9 cellular contexts compared by ENCODE assay signal in the genomic region with DNA sequence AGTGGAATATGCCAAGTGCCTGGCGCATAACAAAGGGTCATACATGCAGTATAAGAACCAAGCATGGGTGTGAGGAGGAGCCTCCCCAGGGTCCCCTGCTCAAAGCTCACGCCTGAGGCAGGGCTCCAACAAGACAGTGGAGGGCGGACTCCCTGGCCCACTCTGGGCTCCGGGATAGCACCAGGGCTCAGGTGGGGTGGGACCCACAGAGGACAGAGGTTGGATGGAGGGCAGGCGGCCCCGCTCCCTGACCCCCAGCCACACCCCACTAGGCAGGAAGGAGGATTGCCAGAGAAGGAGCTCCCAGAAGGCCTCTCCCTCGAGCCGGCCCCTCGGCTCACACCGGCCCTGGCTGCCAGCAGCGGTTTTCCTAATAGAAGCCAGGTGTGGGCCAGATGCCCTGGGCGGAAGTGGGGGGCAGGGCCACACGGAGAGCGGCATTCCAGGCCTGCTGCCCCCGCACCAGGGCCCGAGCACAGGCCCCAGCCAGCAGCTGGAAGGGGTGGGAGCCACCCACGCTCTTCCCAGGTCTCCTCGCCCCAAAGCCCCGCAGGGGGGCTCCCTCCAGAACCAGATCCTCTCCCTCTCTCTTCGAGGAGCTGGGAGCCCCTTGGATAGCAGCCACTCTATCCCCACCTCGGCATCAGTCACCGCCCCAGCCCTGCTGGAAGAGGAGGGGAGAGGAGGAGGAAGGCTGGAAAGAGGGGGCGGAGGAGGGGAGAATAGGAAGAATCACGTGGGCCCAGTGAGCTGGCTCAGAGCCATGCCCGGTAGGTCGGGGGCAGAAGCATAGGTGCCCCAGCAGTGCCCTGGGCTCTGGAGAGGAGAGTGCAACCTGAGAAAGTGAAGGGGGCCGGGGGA. TPM values are rescaled to one million over a fixed set of nuclear protein-coding genes. Genes with fewer than 3 reads are reported as not detected.
A peak's percentile ranks its signal among the peaks of the same experiment; 100 is the strongest.
DNase-seq lines count a peak whose midpoint lies in the region; ATAC-seq, FAIRE-seq and TF ChIP-seq lines count a peak whose summit lies in the region.
"Had no signal": no experiment of that assay in that cellular context is flagged by ENCODE, and none has a peak within 500 bp of the region (broad histone marks: within the 10 kb centered on the region; RNA-seq: fewer than 3 reads in every experiment).

No MANE protein-coding gene starts in this region.

- H3K4me3 ChIP-seq in HUES6 (ENCODE audit: low read depth, low read length) (peak overlapping the region; percentile 16; the same call in 1 of the 2 replicates), K562 (no peak overlapping the region), iPS-18a (ENCODE audit: low read length) (peak overlapping the region; percentile 13), testis (no peak overlapping the region)

- H3K9me3 Mint-ChIP-seq in activated CD4-positive, alpha-beta T cell treated with anti-CD3 and anti-CD28 coated beads, Interleukin-2, amount 10 ng/mL, durations not matched to agents 7 days and 5 days, result no peaks in the 10 kb centered on the region

- H3K36me3 Mint-ChIP-seq in activated CD4-positive, alpha-beta T cell treated with anti-CD3 and anti-CD28 coated beads, Interleukin-2, amount 10 ng/mL, durations not matched to agents 7 days and 5 days (ENCODE audit: low read depth), result peaks cover 20% of the 10 kb centered on the region

- no peak overlapping the region for H3K4me2 ChIP-seq in K562 (ENCODE audit: insufficient read depth, low read length)

- H3K9me3 ChIP-seq in HUES6 (ENCODE audit: control insufficient read depth, insufficient read depth, low read depth, low read length) (no peaks in the 10 kb centered on the region), K562 (replicated peaks; ENCODE audit: control insufficient read depth, insufficient read depth, low read depth, low read length) (no peaks in the 10 kb centered on the region), iPS-18a (ENCODE audit: control insufficient read depth, low read depth, low read length) (no peaks in the 10 kb centered on the region), testis (no peaks in the 10 kb centered on the region)

- H3K27ac ChIP-seq in HUES6 (ENCODE audit: low read depth, low read length), result peak overlapping the region; percentile 93
- no peak overlapping the region for H3K27ac ChIP-seq in K562 (ENCODE audit: extremely low read depth, low read depth, low read length)
- peak overlapping the region; percentile 84 for H3K27ac ChIP-seq in iPS-18a (ENCODE audit: low read length)
- peak overlapping the region; percentile 66 for H3K27ac ChIP-seq in testis

- POLR2A ChIA-PET in K562 (lab: Yijun Ruan, JAX), result interaction anchor here (0.8 to 1.2 kb wide), 2 partner anchors 10 to 21 kb away, joined by 5 read pairs; no protein-coding TSS in a partner anchor
- POLR2A ChIA-PET in activated CD4-positive, alpha-beta T cell treated with anti-CD3 and anti-CD28 coated beads, Interleukin-2, amount 10 ng/mL, durations not matched to agents 7 days and 5 days (lab: Charles Lee), result no interaction called here

- no peak overlapping the region for H3K27ac Mint-ChIP-seq in activated CD4-positive, alpha-beta T cell treated with anti-CD3 and anti-CD28 coated beads, Interleukin-2, amount 10 ng/mL, durations not matched to agents 7 days and 5 days

- peaks cover 3% of the 10 kb centered on the region for H3K9me1 ChIP-seq in K562 (ENCODE audit: control insufficient read depth, insufficient read depth, low read length)

- H3K9ac ChIP-seq in HUES6 (ENCODE audit: low read length), result peak overlapping the region; percentile 38
- peak overlapping the region in 1 of 2 experiments; percentile 52; a peak in 2 of 4 replicates for H3K9ac ChIP-seq in K562 (ENCODE audit: insufficient read depth in 1 of 2, low read depth in 2 of 2, low read length in 2 of 2)
- H3K9ac ChIP-seq in iPS-18a (ENCODE audit: low read length), result peak overlapping the region; percentile 77

- TF ChIP-seq POLR2A in K562 (conservative IDR thresholded peaks at IDR 0.05) (no peak), testis (IDR thresholded peaks at IDR 0.05) (no peak)

- peaks cover 58% of the 10 kb centered on the region for H3K4me1 ChIP-seq in HUES6 (ENCODE audit: control insufficient read depth, insufficient read depth, low read length)
- peaks cover 0 to 30% of the 10 kb centered on the region in 2 experiments; a peak in 2 of 5 replicates for H3K4me1 ChIP-seq in K562 (replicated peaks in 1 of 2; ENCODE audit: control insufficient read depth in 2 of 2, insufficient read depth in 2 of 2, low read length in 2 of 2)
- peaks cover 51% of the 10 kb centered on the region for H3K4me1 ChIP-seq in iPS-18a (ENCODE audit: control insufficient read depth, low read depth, low read length)
- H3K4me1 ChIP-seq in testis, result peaks cover 30% of the 10 kb centered on the region

- in situ Hi-C loops in K562 (cut with MboI), result no loop called here

- no peak for TF ChIP-seq RAD21 in K562 (CRISPR knock-in tag; conservative IDR thresholded peaks at IDR 0.05 in 1 of 2, IDR thresholded peaks at IDR 0.05 in 1 of 2)

- DNase-seq in K562 (ENCODE audit: extremely low read depth in 1 of 4, low spot score in 3 of 4), result no peak
- no peak for DNase-seq in testis
- no peak for DNase-seq in NCI-H1694 treated with DMSO at 0.1 percent for 48 hours (lab: John Stamatoyannopoulos, UW)
- DNase-seq in activated CD4-positive, alpha-beta T cell treated with anti-CD3 and anti-CD28 coated beads, Interleukin-2, amount 10 ng/mL, durations not matched to agents 7 days and 5 days, result no peak
- DNase-seq: midbrain had no signal

- no peaks in the 10 kb centered on the region for H3K27me3 Mint-ChIP-seq in activated CD4-positive, alpha-beta T cell treated with anti-CD3 and anti-CD28 coated beads, Interleukin-2, amount 10 ng/mL, durations not matched to agents 7 days and 5 days

- no TSS peak for BruUV-seq in K562 (replicated peaks; lab: Mats Ljungman, UMichigan)

- H3K79me2 ChIP-seq in K562 (ENCODE audit: control insufficient read depth, insufficient read depth, low read length), result no peaks in the 10 kb centered on the region

- TF ChIP-seq CTCF in K562 (IDR thresholded peaks at IDR 0.05 in 2 of 3, conservative IDR thresholded peaks at IDR 0.05 in 1 of 3; ENCODE audit: insufficient read depth in 2 of 3, low read depth in 1 of 3, low read length in 3 of 3) (no peak), testis (IDR thresholded peaks at IDR 0.05) (no peak)

- WGBS in K562 (ENCODE audit: insufficient coverage, low coverage, missing lambda C conversion rate), result 85% methylated on average over 15 of the region's 27 CpGs
- WGBS in testis, 2 donors, result 40 to 49% methylated on average over 21 to 27 of the region's 27 CpGs

- no peaks in the 10 kb centered on the region for H4K20me1 ChIP-seq in K562 (replicated peaks; ENCODE audit: control insufficient read depth, insufficient read depth, low read length)

- TF ChIP-seq EP300 in K562 (IDR thresholded peaks at IDR 0.05; ENCODE audit: low read length), result no peak

- intact Hi-C loops in K562 (cut with micrococcal nuclease) (no loop called here), testis (cut with DNase I; ENCODE audit: low total_unique reads) (no loop called here)

- H3K4me3 Mint-ChIP-seq in activated CD4-positive, alpha-beta T cell treated with anti-CD3 and anti-CD28 coated beads, Interleukin-2, amount 10 ng/mL, durations not matched to agents 7 days and 5 days, result no peak overlapping the region

- CTCF ChIA-PET in K562 (lab: Yijun Ruan, JAX; ENCODE audit: low intra/inter-chr PET ratio), result no interaction called here
- CTCF ChIA-PET in activated CD4-positive, alpha-beta T cell treated with anti-CD3 and anti-CD28 coated beads, Interleukin-2, amount 10 ng/mL, durations not matched to agents 7 days and 5 days (lab: Charles Lee), result interaction anchor here (0.5 to 1.6 kb wide), 4 partner anchors 10 to 148 kb away, joined by 3 to 6 read pairs (median 4); no protein-coding TSS in a partner anchor

- H2AFZ ChIP-seq in K562 (ENCODE audit: low read depth, low read length), result no peak overlapping the region

- no peak for FAIRE-seq in K562 (lab: Jason Lieb, UNC)

- H3K36me3 ChIP-seq in HUES6 (ENCODE audit: control insufficient read depth, insufficient read depth, low read length) (peaks cover 10% of the 10 kb centered on the region; the same call in 1 of the 2 replicates), K562 (ENCODE audit: control insufficient read depth, insufficient read depth, low read length) (peaks cover 64% of the 10 kb centered on the region; the same call in 2 of the 3 replicates), iPS-18a (ENCODE audit: control insufficient read depth, low read depth, low read length) (no peaks in the 10 kb centered on the region), testis (ENCODE audit: low read depth, missing control alignments) (no peaks in the 10 kb centered on the region)

- ATAC-seq in K562 (no peak), HG03039 (IDR thresholded peaks at IDR 0.05; ENCODE audit: unreplicated experiment) (no peak), HG02973 (IDR thresholded peaks at IDR 0.05; ENCODE audit: unreplicated experiment) (no peak)

- H3K4me1 Mint-ChIP-seq in activated CD4-positive, alpha-beta T cell treated with anti-CD3 and anti-CD28 coated beads, Interleukin-2, amount 10 ng/mL, durations not matched to agents 7 days and 5 days, result no peaks in the 10 kb centered on the region

- H3K27me3 ChIP-seq in HUES6 (ENCODE audit: control insufficient read depth, insufficient read depth, low read length) (no peaks in the 10 kb centered on the region), K562 (ENCODE audit: control insufficient read depth in 2 of 2, insufficient read depth in 2 of 2, low read length in 2 of 2) (no peaks in the 10 kb centered on the region), iPS-18a (ENCODE audit: control insufficient read depth, insufficient read depth, low read length) (no peaks in the 10 kb centered on the region), testis (no peaks in the 10 kb centered on the region)

RNA-seq across cellular contexts. Expression of gene VASN, which starts 21.0 kb away (rescaled TPM):
- total RNA-seq in K562 (2011; cell fraction: chromatin; rRNA removed; ENCODE audit: low replicate concordance), result 1.2 and 9.8 TPM in 2 replicates
- total RNA-seq in K562 (2011; cell fraction: nucleolus; rRNA removed), result 10.1 and 15.2 TPM in 2 replicates
- total RNA-seq in K562 (2011; cell fraction: nucleoplasm; rRNA removed), result 3.7 and 5.7 TPM in 2 replicates
- total RNA-seq in K562 (2014; rRNA removed), result 1.7 and 2.2 TPM in 2 replicates
- total RNA-seq in K562 (2014; rRNA removed; fragmentation: Illumina TruSeq; extraction: Trizol), result 0.06 and 0.07 TPM in 2 replicates
- 0.51 and 1.1 TPM in 2 replicates for total RNA-seq in K562 (2015; rRNA removed; fragmentation: Illumina TruSeq; extraction: Trizol)
- total RNA-seq in K562 (2021), result 2.4 and 2.5 TPM in 2 replicates
- 0.31 and 1.2 TPM in 2 replicates for polyA plus RNA-seq in K562 (2011; rRNA removed)
- polyA plus RNA-seq in K562 (2011; cell fraction: cytosol; rRNA removed), result 0.78 and 3.2 TPM in 2 replicates
- polyA plus RNA-seq in K562 (2011; cell fraction: nucleus; rRNA removed), result 1.2 and 2.6 TPM in 2 replicates
- polyA plus RNA-seq in K562 (2012), result 2.9 and 6.1 TPM in 2 replicates
- polyA plus RNA-seq in K562 (2014; fragmentation: Illumina TruSeq; extraction: Trizol), result 0.16 and 0.42 TPM in 2 replicates
- polyA plus RNA-seq in K562 (2014; fragmentation: Nextera tagmentation; extraction: Ambion mirVana), result under 1 TPM in 1 of 2 experiments, not detected in 1; 0.01 TPM
- polyA plus RNA-seq in K562 (2014; rRNA removed), result 0.78 and 0.90 TPM in 2 replicates
- 0.56 and 0.63 TPM in 2 replicates for polyA minus RNA-seq in K562 (2011; rRNA and poly(A)+ RNA removed)
- 1.1 and 2.8 TPM in 2 replicates for polyA minus RNA-seq in K562 (2011; cell fraction: cytosol; rRNA and poly(A)+ RNA removed)
- 3.4 and 6.3 TPM in 2 replicates for polyA minus RNA-seq in K562 (2011; cell fraction: nucleus; rRNA and poly(A)+ RNA removed)
- total RNA-seq in testis, result 100 to 1,000 TPM; 103 to 125 TPM
- 33.9 TPM for polyA plus RNA-seq in testis (ENCODE audit: insufficient read depth, low read depth, low replicate concordance)
- total RNA-seq in activated CD4-positive, alpha-beta T cell treated with anti-CD3 and anti-CD28 coated beads, Interleukin-2, amount 10 ng/mL, durations not matched to agents 7 days and 5 days, result not detected

RNA-seq across cellular contexts. Expression of gene CORO7, which starts 23.8 kb away (rescaled TPM):
- total RNA-seq in K562 (2011; cell fraction: chromatin; rRNA removed; ENCODE audit: low replicate concordance), result 91.2 and 301 TPM in 2 replicates
- 159 and 160 TPM in 2 replicates for total RNA-seq in K562 (2011; cell fraction: nucleolus; rRNA removed)
- 112 and 116 TPM in 2 replicates for total RNA-seq in K562 (2011; cell fraction: nucleoplasm; rRNA removed)
- total RNA-seq in K562 (2014; rRNA removed) (30.5 and 37.8 TPM in 2 replicates), K562 (2014; rRNA removed; fragmentation: Illumina TruSeq; extraction: Trizol) (6.9 and 8.5 TPM in 2 replicates), K562 (2015; rRNA removed; fragmentation: Illumina TruSeq; extraction: Trizol) (18.7 and 21.0 TPM in 2 replicates), K562 (2021) (67.0 and 77.2 TPM in 2 replicates), testis (100 to 1,000 TPM; 126 to 147 TPM)
- polyA plus RNA-seq in K562 (2011; rRNA removed) (15.4 and 35.9 TPM in 2 replicates), K562 (2014; fragmentation: Illumina TruSeq; extraction: Trizol) (21.6 and 29.6 TPM in 2 replicates), K562 (2014; fragmentation: Nextera tagmentation; extraction: Ambion mirVana) (under 1 TPM; 0.45 to 0.51 TPM), K562 (2014; rRNA removed) (54.1 and 63.1 TPM in 2 replicates), testis (ENCODE audit: insufficient read depth, low read depth, low replicate concordance) (71.5 TPM)
- 17.5 and 26.3 TPM in 2 replicates for polyA plus RNA-seq in K562 (2011; cell fraction: cytosol; rRNA removed)
- 184 and 367 TPM in 2 replicates for polyA plus RNA-seq in K562 (2011; cell fraction: nucleus; rRNA removed)
- 31.1 and 80.3 TPM in 2 replicates for polyA plus RNA-seq in K562 (2012)
- 11.1 and 17.7 TPM in 2 replicates for polyA minus RNA-seq in K562 (2011; rRNA and poly(A)+ RNA removed)
- 33.7 and 44.1 TPM in 2 replicates for polyA minus RNA-seq in K562 (2011; cell fraction: cytosol; rRNA and poly(A)+ RNA removed)
- 52.4 and 63.5 TPM in 2 replicates for polyA minus RNA-seq in K562 (2011; cell fraction: nucleus; rRNA and poly(A)+ RNA removed)
- 100 to 1,000 TPM; 196 to 211 TPM for total RNA-seq in activated CD4-positive, alpha-beta T cell treated with anti-CD3 and anti-CD28 coated beads, Interleukin-2, amount 10 ng/mL, durations not matched to agents 7 days and 5 days

RNA-seq across cellular contexts. Expression of gene DNAJA3, which starts 33.1 kb away (rescaled TPM):
- total RNA-seq in K562 (2011; cell fraction: chromatin; rRNA removed; ENCODE audit: low replicate concordance), result 136 and 226 TPM in 2 replicates
- total RNA-seq in K562 (2011; cell fraction: nucleolus; rRNA removed), result 126 and 149 TPM in 2 replicates
- 142 and 159 TPM in 2 replicates for total RNA-seq in K562 (2011; cell fraction: nucleoplasm; rRNA removed)
- total RNA-seq in K562 (2014; rRNA removed), result 105 and 143 TPM in 2 replicates
- 59.6 and 64.7 TPM in 2 replicates for total RNA-seq in K562 (2014; rRNA removed; fragmentation: Illumina TruSeq; extraction: Trizol)
- total RNA-seq in K562 (2015; rRNA removed; fragmentation: Illumina TruSeq; extraction: Trizol), result 77.0 and 78.4 TPM in 2 replicates
- total RNA-seq in K562 (2021), result 86.1 and 86.6 TPM in 2 replicates
- 67.0 and 79.0 TPM in 2 replicates for polyA plus RNA-seq in K562 (2011; rRNA removed)
- polyA plus RNA-seq in K562 (2011; cell fraction: cytosol; rRNA removed), result 67.8 and 77.0 TPM in 2 replicates
- polyA plus RNA-seq in K562 (2011; cell fraction: nucleus; rRNA removed), result 144 and 165 TPM in 2 replicates
- 62.5 and 74.7 TPM in 2 replicates for polyA plus RNA-seq in K562 (2012)
- 80.0 and 88.3 TPM in 2 replicates for polyA plus RNA-seq in K562 (2014; fragmentation: Illumina TruSeq; extraction: Trizol)
- polyA plus RNA-seq in K562 (2014; fragmentation: Nextera tagmentation; extraction: Ambion mirVana), result 10 to 100 TPM in 1 of 2 experiments, 1 to 10 TPM in 1; 8.1 to 14.1 TPM
- polyA plus RNA-seq in K562 (2014; rRNA removed), result 91.2 and 121 TPM in 2 replicates
- 40.6 and 53.4 TPM in 2 replicates for polyA minus RNA-seq in K562 (2011; rRNA and poly(A)+ RNA removed)
- polyA minus RNA-seq in K562 (2011; cell fraction: cytosol; rRNA and poly(A)+ RNA removed), result 33.4 and 38.2 TPM in 2 replicates
- 41.6 and 64.8 TPM in 2 replicates for polyA minus RNA-seq in K562 (2011; cell fraction: nucleus; rRNA and poly(A)+ RNA removed)
- total RNA-seq in testis, result 10 to 100 TPM; 80.2 to 88.3 TPM
- 56.0 TPM for polyA plus RNA-seq in testis (ENCODE audit: insufficient read depth, low read depth, low replicate concordance)
- 10 to 100 TPM; 51.6 to 55.0 TPM for total RNA-seq in activated CD4-positive, alpha-beta T cell treated with anti-CD3 and anti-CD28 coated beads, Interleukin-2, amount 10 ng/mL, durations not matched to agents 7 days and 5 days

RNA-seq across cellular contexts. Expression of gene PAM16, which starts 41.5 kb away (rescaled TPM):
- 70.0 and 135 TPM in 2 replicates for total RNA-seq in K562 (2011; cell fraction: chromatin; rRNA removed; ENCODE audit: low replicate concordance)
- total RNA-seq in K562 (2011; cell fraction: nucleolus; rRNA removed), result 74.5 and 92.1 TPM in 2 replicates
- 76.8 and 107 TPM in 2 replicates for total RNA-seq in K562 (2011; cell fraction: nucleoplasm; rRNA removed)
- total RNA-seq in K562 (2014; rRNA removed) (173 and 213 TPM in 2 replicates), K562 (2014; rRNA removed; fragmentation: Illumina TruSeq; extraction: Trizol) (32.6 and 38.7 TPM in 2 replicates), K562 (2015; rRNA removed; fragmentation: Illumina TruSeq; extraction: Trizol) (48.4 and 56.1 TPM in 2 replicates), K562 (2021) (123 and 150 TPM in 2 replicates), testis (100 to 1,000 TPM; 126 to 148 TPM)
- polyA plus RNA-seq in K562 (2011; rRNA removed) (79.3 and 88.9 TPM in 2 replicates), K562 (2014; fragmentation: Illumina TruSeq; extraction: Trizol) (49.0 and 66.3 TPM in 2 replicates), K562 (2014; fragmentation: Nextera tagmentation; extraction: Ambion mirVana) (10 to 100 TPM; 41.5 to 81.1 TPM), K562 (2014; rRNA removed) (243 and 273 TPM in 2 replicates), testis (ENCODE audit: insufficient read depth, low read depth, low replicate concordance) (61.8 TPM)
- 175 and 283 TPM in 2 replicates for polyA plus RNA-seq in K562 (2011; cell fraction: cytosol; rRNA removed)
- 85.0 and 101 TPM in 2 replicates for polyA plus RNA-seq in K562 (2011; cell fraction: nucleus; rRNA removed)
- polyA plus RNA-seq in K562 (2012), result 96.6 and 100 TPM in 2 replicates
- polyA minus RNA-seq in K562 (2011; rRNA and poly(A)+ RNA removed), result 10.6 and 11.8 TPM in 2 replicates
- 19.8 and 22.7 TPM in 2 replicates for polyA minus RNA-seq in K562 (2011; cell fraction: cytosol; rRNA and poly(A)+ RNA removed)
- 10.8 and 13.7 TPM in 2 replicates for polyA minus RNA-seq in K562 (2011; cell fraction: nucleus; rRNA and poly(A)+ RNA removed)
- 10 to 100 TPM; 35.1 to 39.3 TPM for total RNA-seq in activated CD4-positive, alpha-beta T cell treated with anti-CD3 and anti-CD28 coated beads, Interleukin-2, amount 10 ng/mL, durations not matched to agents 7 days and 5 days

Comparison
In these comparisons a context has a peak if more than half of its experiments do, and no peak if none do; other contexts are left out.
1. H3K4me3 ChIP-seq: peak in HUES6 (single experiment) and iPS-18a (single experiment); none in K562 (single experiment) and testis (0 of 2).
2. RNA of gene VASN, which starts 21.0 kb away (total RNA-seq): 103 to 125 TPM in testis; 0.06 to 15.2 TPM in K562 and not detected in activated CD4-positive, alpha-beta T cell treated with anti-CD3 and anti-CD28 coated beads, Interleukin-2, amount 10 ng/mL, durations not matched to agents 7 days and 5 days; every median in the first group is over 4 times any median in the second.